Comparison of ENCODE assay signal across 12 cellular contexts in genomic region chr10:24223953-24224352, GRCh38.
"Had no signal": no experiment of that assay in that cellular context is flagged by ENCODE, and none has a peak within 500 bp of the region (broad histone marks: within the 10 kb centered on the region; RNA-seq: fewer than 3 reads in every experiment).

No MANE protein-coding gene starts in this region.

- DNase-seq: activated CD4-positive, alpha-beta T cell treated with anti-CD3 and anti-CD28 coated beads, Interleukin-2, amount 50 U/mL, for 48 hours; activated CD4-positive, CD25-positive, alpha-beta regulatory T cell treated with anti-CD3 and anti-CD28 coated beads, Interleukin-2, amount 50 U/mL, for 72 hours; activated CD8-positive, alpha-beta memory T cell treated with anti-CD3 and anti-CD28 coated beads, Interleukin-2, amount 10 ng/mL, durations not matched to agents 7 days and 5 days; activated effector memory CD4-positive, alpha-beta T cell treated with Interleukin-2 at 50 U/mL for 16 hours; activated T-cell treated with anti-CD3 and anti-CD28 coated beads, Interleukin-2, amount 50 U/mL, for 24 hours; amygdala; esophagus squamous epithelium; gastrocnemius medialis; SW 1271 had no signal

- H3K36me3 ChIP-seq: SJSA1 had no signal

- H3K9me3 ChIP-seq: esophagus squamous epithelium, gastrocnemius medialis, SJSA1, tibial nerve had no signal

- ATAC-seq: activated CD8-positive, alpha-beta memory T cell treated with anti-CD3 and anti-CD28 coated beads, Interleukin-2, amount 10 ng/mL, durations not matched to agents 7 days and 5 days; gastrocnemius medialis; stimulated activated memory B cell treated with anti-CD40 and anti-IgM and Interleukin-4, amounts not matched to agents 10 μg/mL and 1 μg/mL and 100 μg/mL, for 72 hours had no signal

- H3K4me1 ChIP-seq: esophagus squamous epithelium, SJSA1 had no signal

- H3K27ac ChIP-seq: esophagus squamous epithelium, SJSA1, tibial nerve had no signal

- H3K4me3 ChIP-seq: esophagus squamous epithelium, gastrocnemius medialis, SJSA1, tibial nerve had no signal

- H3K27me3 ChIP-seq: esophagus squamous epithelium, gastrocnemius medialis, SJSA1, tibial nerve had no signal
